In genomic region chr11:8614497-8614896, GRCh38 we compare ENCODE assay signal across 3 cellular contexts.
"Had no signal": no experiment of that assay in that cellular context is flagged by ENCODE, and none has a peak within 500 bp of the region (broad histone marks: within the 10 kb centered on the region; RNA-seq: fewer than 3 reads in every experiment).

No MANE protein-coding gene starts in this region.

- ATAC-seq: GM12878 had no signal

- DNase-seq: GDM1, GF-D8 had no signal

- H3K4me3 ChIP-seq: GM12878 had no signal
